Comparison of ENCODE assay signal across 14 cellular contexts in the genomic region with DNA sequence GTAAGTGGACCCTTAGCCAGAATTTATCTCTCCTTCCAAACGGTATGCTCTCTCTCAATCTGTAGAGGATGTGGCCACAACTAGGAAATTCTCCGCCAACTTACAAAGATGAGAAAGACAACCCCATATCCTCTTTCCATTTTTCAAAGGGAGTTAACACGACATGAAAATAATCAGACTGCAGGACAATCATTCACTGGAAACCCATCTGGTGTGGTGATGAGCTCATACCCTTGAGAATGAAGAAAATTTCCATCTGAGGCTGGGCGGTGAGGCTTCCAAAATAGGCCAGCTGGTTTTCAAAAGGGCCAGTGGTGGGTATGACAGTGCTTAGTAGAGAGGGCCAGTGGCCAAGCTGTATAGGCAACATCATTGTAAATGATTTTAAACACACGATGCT.
DNase-seq lines count a peak whose midpoint lies in the region; ATAC-seq and TF ChIP-seq lines count a peak whose summit lies in the region.
"Had no signal": no experiment of that assay in that cellular context is flagged by ENCODE, and none has a peak within 500 bp of the region (broad histone marks: within the 10 kb centered on the region; RNA-seq: fewer than 3 reads in every experiment).

No MANE protein-coding gene starts in this region.

- ATAC-seq in GM18517 (IDR thresholded peaks at IDR 0.05; ENCODE audit: unreplicated experiment), result no peak
- ATAC-seq: activated CD8-positive, alpha-beta T cell treated with anti-CD3 and anti-CD28 coated beads, Interleukin-2, amount 10 ng/mL, durations not matched to agents 7 days and 5 days; HCT116 had no signal

- DNase-seq in BJ (ENCODE audit: low read depth) (peak; percentile 95), NCI-H2171 treated with DMSO at 0.1 percent for 48 hours (lab: John Stamatoyannopoulos, UW) (peak; percentile 58), epidermal melanocyte (ENCODE audit: insufficient read length, low spot score) (peak; percentile 50), Kasumi-1 (lab: John Stamatoyannopoulos, UW) (no peak)
- no peak for DNase-seq in activated CD4-positive, alpha-beta memory T cell treated with anti-CD3 and anti-CD28 coated beads for 36 hours
- DNase-seq in activated T-cell treated with anti-CD3 and anti-CD28 coated beads, Interleukin-2, amount 50 U/mL, for 1 hour, result no peak
- DNase-seq: activated CD8-positive, alpha-beta T cell treated with anti-CD3 and anti-CD28 coated beads, Interleukin-2, amount 10 ng/mL, durations not matched to agents 7 days and 5 days; NCI-H2029; pancreas had no signal

- no peaks in the 10 kb centered on the region for H3K9me3 Mint-ChIP-seq in activated CD4-positive, alpha-beta memory T cell treated with anti-CD3 and anti-CD28 coated beads for 36 hours

- no peak overlapping the region for H3K27ac Mint-ChIP-seq in activated CD4-positive, alpha-beta memory T cell treated with anti-CD3 and anti-CD28 coated beads for 36 hours
- H3K27ac Mint-ChIP-seq: activated CD8-positive, alpha-beta T cell treated with anti-CD3 and anti-CD28 coated beads, Interleukin-2, amount 10 ng/mL, durations not matched to agents 7 days and 5 days had no signal

- no peaks in the 10 kb centered on the region for H3K27me3 ChIP-seq in BJ (ENCODE audit: control insufficient read depth, insufficient read depth, low read length)
- H3K27me3 ChIP-seq: cardiac muscle cell, pancreas had no signal

- no peaks in the 10 kb centered on the region for H3K9me3 ChIP-seq in mesodermal cell (ENCODE audit: control insufficient read depth, low read length)
- H3K9me3 ChIP-seq: pancreas had no signal

- TF ChIP-seq CTCF in BJ (IDR thresholded peaks at IDR 0.05; ENCODE audit: insufficient read depth, low read depth, low read length), result no peak

- intact Hi-C loops in activated CD4-positive, alpha-beta memory T cell treated with anti-CD3 and anti-CD28 coated beads for 36 hours (cut with micrococcal nuclease), result no loop called here

- H3K4me3 ChIP-seq in BJ (ENCODE audit: low read depth, low read length) (no peak overlapping the region), mesodermal cell (ENCODE audit: extremely low read depth, insufficient read depth, low read length, poor library complexity, severe bottlenecking) (no peak overlapping the region)
- H3K4me3 ChIP-seq: cardiac muscle cell, pancreas, SK-N-MC had no signal

- POLR2A ChIA-PET in BJ (lab: Charles Lee), result interaction anchor here (0.7 kb wide), 2 partner anchors 17 to 103 kb away, joined by 3 to 4 read pairs; no protein-coding TSS in a partner anchor
- POLR2A ChIA-PET in activated CD4-positive, alpha-beta memory T cell treated with anti-CD3 and anti-CD28 coated beads for 36 hours (lab: Charles Lee), result no interaction called here

- peaks cover 4% of the 10 kb centered on the region for H3K4me1 Mint-ChIP-seq in activated CD4-positive, alpha-beta memory T cell treated with anti-CD3 and anti-CD28 coated beads for 36 hours (ENCODE audit: low read depth)

- CTCF ChIA-PET in BJ (lab: Yijun Ruan, JAX), result interaction anchor here (0.9 to 2.1 kb wide), 5 partner anchors 10 to 174 kb away, joined by 3 to 5 read pairs (median 3); no protein-coding TSS in a partner anchor
- CTCF ChIA-PET in activated CD4-positive, alpha-beta memory T cell treated with anti-CD3 and anti-CD28 coated beads for 36 hours (lab: Charles Lee), result no interaction called here

- peaks cover 24% of the 10 kb centered on the region for H3K4me1 ChIP-seq in mesodermal cell (ENCODE audit: control insufficient read depth, insufficient read depth, low read length, poor library complexity, severe bottlenecking)
- H3K4me1 ChIP-seq: pancreas had no signal

- no peaks in the 10 kb centered on the region for H3K36me3 Mint-ChIP-seq in activated CD4-positive, alpha-beta memory T cell treated with anti-CD3 and anti-CD28 coated beads for 36 hours

- H3K36me3 ChIP-seq in BJ (ENCODE audit: control insufficient read depth, insufficient read depth, low read length) (no peaks in the 10 kb centered on the region), mesodermal cell (ENCODE audit: control insufficient read depth, insufficient read depth, low read length) (no peaks in the 10 kb centered on the region)
- H3K36me3 ChIP-seq: cardiac muscle cell, pancreas had no signal

- H3K4me3 Mint-ChIP-seq in activated CD4-positive, alpha-beta memory T cell treated with anti-CD3 and anti-CD28 coated beads for 36 hours, result no peak overlapping the region
- H3K4me3 Mint-ChIP-seq: activated CD8-positive, alpha-beta T cell treated with anti-CD3 and anti-CD28 coated beads, Interleukin-2, amount 10 ng/mL, durations not matched to agents 7 days and 5 days had no signal

- H3K27me3 Mint-ChIP-seq in activated CD4-positive, alpha-beta memory T cell treated with anti-CD3 and anti-CD28 coated beads for 36 hours, result peaks cover 6% of the 10 kb centered on the region

- 65 to 76% methylated on average over 3 to 4 of the region's 5 CpGs for WGBS in mesodermal cell (ENCODE audit: insufficient coverage in 2 of 2), 2 experiments

- H3K27ac ChIP-seq in mesodermal cell (ENCODE audit: low read depth, low read length, severe bottlenecking), result peak overlapping the region; percentile 78
- H3K27ac ChIP-seq: cardiac muscle cell, pancreas, SK-N-MC had no signal

Comparison
In these comparisons a context has a peak if more than half of its experiments do, and no peak if none do; other contexts are left out.
1. DNase-seq: peak in BJ (single experiment), NCI-H2171 treated with DMSO at 0.1 percent for 48 hours (single experiment) and epidermal melanocyte (single experiment); none in Kasumi-1 (0 of 2), activated CD4-positive, alpha-beta memory T cell treated with anti-CD3 and anti-CD28 coated beads for 36 hours (single experiment) and activated T-cell treated with anti-CD3 and anti-CD28 coated beads, Interleukin-2, amount 50 U/mL, for 1 hour (single experiment).